ENCODE assay signal across 8 cellular contexts in genomic region chr17:41812176-41813038, GRCh38. TPM values are rescaled to one million over a fixed set of nuclear protein-coding genes. Genes with fewer than 3 reads are reported as not detected.
DNase-seq lines count a peak whose midpoint lies in the region; ATAC-seq and TF ChIP-seq lines count a peak whose summit lies in the region.

TSS of gene FKBP10 (plus strand) at chr17:41813004. CDS start at chr17:41813035, 31 bp downstream.

- POLR2A ChIA-PET in BJ (lab: Charles Lee), result interaction anchor here (0.7 kb wide), 2 partner anchors 23 to 73 kb away, joined by 3 read pairs; no protein-coding TSS in a partner anchor

- 0 to 1% methylated on average over 22 to 27 of the region's 39 CpGs for WGBS in esophagus squamous epithelium, 2 donors

- intact Hi-C loops in esophagus squamous epithelium (cut with DNase I), result no loop called here

- ATAC-seq in GM23338, result peak; percentile 60
- ATAC-seq in activated T-cell treated with anti-CD3 and anti-CD28 coated beads, Interleukin-2, amount 50 U/mL, for 4 hours, result peak; percentile 18 to 26

- H3K9me2 ChIP-seq in GM23338 (ENCODE audit: insufficient read depth), result no peaks in the 10 kb centered on the region

- H3K4me1 ChIP-seq in GM23338 (ENCODE audit: insufficient read depth), result peaks cover 28% of the 10 kb centered on the region
- peaks cover 22 to 54% (median 33%) of the 10 kb centered on the region in 3 donors for H3K4me1 ChIP-seq in esophagus squamous epithelium

- TF ChIP-seq CTCF in BJ (IDR thresholded peaks at IDR 0.05; ENCODE audit: insufficient read depth, low read depth, low read length), result peak; percentile 20; the same call in 1 of the 2 replicates
- TF ChIP-seq CTCF in GM23338 (conservative IDR thresholded peaks at IDR 0.05; ENCODE audit: low read depth in 2 of 2), result no peak
- no peak for TF ChIP-seq CTCF in esophagus squamous epithelium (IDR thresholded peaks at IDR 0.05)

- peak within 1 kb of the TSS; percentile 98 for H3K4me2 ChIP-seq in GM23338

- peak within 1 kb of the TSS; percentile 90 for H3K27ac Mint-ChIP-seq in GM23338

- H3K79me2 ChIP-seq in GM23338 (replicated peaks; ENCODE audit: insufficient read depth), result peaks cover 46% of the 10 kb centered on the region

- DNase-seq in BJ (ENCODE audit: low read depth), result no peak
- DNase-seq in GM23338 (ENCODE audit: low spot score), result peak; percentile 96
- peak; percentile 67 to 83 for DNase-seq in NCI-H526 (lab: John Stamatoyannopoulos, UW)
- peak; percentile 21 for DNase-seq in activated T-cell treated with anti-CD3 and anti-CD28 coated beads, Interleukin-2, amount 50 U/mL, for 4 hours
- DNase-seq in esophagus squamous epithelium (lab: John Stamatoyannopoulos, UW), result no peak
- peak; percentile 55 for DNase-seq in mucosa of gallbladder (ENCODE audit: low spot score)
- DNase-seq in stromal cell of bone marrow (ENCODE audit: low read depth), result peak; percentile 83
- DNase-seq in SIG-M5 treated with dmso at 0.1 percent for 504 hours (lab: John Stamatoyannopoulos, UW; ENCODE audit: unreplicated experiment), result no peak

- H3K4me1 Mint-ChIP-seq in GM23338, result peaks cover 19% of the 10 kb centered on the region
- peaks cover 23% of the 10 kb centered on the region for H3K4me1 Mint-ChIP-seq in activated T-cell treated with anti-CD3 and anti-CD28 coated beads, Interleukin-2, amount 50 U/mL, for 4 hours (ENCODE audit: low read depth)

- H3K9me3 ChIP-seq in esophagus squamous epithelium, result no peaks in the 10 kb centered on the region

- H3F3A ChIP-seq in GM23338 (replicated peaks; ENCODE audit: low read depth), result peaks cover 12% of the 10 kb centered on the region

- H3K4me3 Mint-ChIP-seq in GM23338, result peak within 1 kb of the TSS; percentile 93
- peak within 1 kb of the TSS; percentile 81 for H3K4me3 Mint-ChIP-seq in activated T-cell treated with anti-CD3 and anti-CD28 coated beads, Interleukin-2, amount 50 U/mL, for 4 hours

- peak within 1 kb of the TSS; percentile 98 for H2AFZ ChIP-seq in GM23338

- H3K27ac ChIP-seq in GM23338 (ENCODE audit: low read depth) (peak within 1 kb of the TSS; percentile 67), esophagus squamous epithelium (peak within 1 kb of the TSS; percentile 57 to 78 (median 69))

- no peaks in the 10 kb centered on the region for H4K20me1 ChIP-seq in GM23338 (replicated peaks; ENCODE audit: insufficient read depth)

- no peaks in the 10 kb centered on the region for H3K27me3 ChIP-seq in BJ (ENCODE audit: control insufficient read depth, insufficient read depth, low read length)
- H3K27me3 ChIP-seq in GM23338 (ENCODE audit: insufficient read depth), result peaks cover 9% of the 10 kb centered on the region
- peaks cover 0 to 25% (median 0%) of the 10 kb centered on the region in 4 donors for H3K27me3 ChIP-seq in esophagus squamous epithelium

- H3K36me3 Mint-ChIP-seq in GM23338 (ENCODE audit: low read depth), result peaks cover 30% of the 10 kb centered on the region
- no peaks in the 10 kb centered on the region for H3K36me3 Mint-ChIP-seq in activated T-cell treated with anti-CD3 and anti-CD28 coated beads, Interleukin-2, amount 50 U/mL, for 4 hours (ENCODE audit: insufficient read depth)

- H3K27me3 Mint-ChIP-seq in GM23338 (ENCODE audit: insufficient read depth, low read depth, poor library complexity), result peaks cover 22% of the 10 kb centered on the region
- peaks cover 2% of the 10 kb centered on the region for H3K27me3 Mint-ChIP-seq in activated T-cell treated with anti-CD3 and anti-CD28 coated beads, Interleukin-2, amount 50 U/mL, for 4 hours (ENCODE audit: low read depth)

- peaks cover 10% of the 10 kb centered on the region for H3K36me3 ChIP-seq in BJ (ENCODE audit: control insufficient read depth, insufficient read depth, low read length)
- H3K36me3 ChIP-seq in GM23338 (ENCODE audit: insufficient read depth), result no peaks in the 10 kb centered on the region
- H3K36me3 ChIP-seq in esophagus squamous epithelium, result no peaks in the 10 kb centered on the region

- H3K9me3 Mint-ChIP-seq in GM23338, result peaks cover 9% of the 10 kb centered on the region; the same call in 2 of the 3 replicates
- no peaks in the 10 kb centered on the region for H3K9me3 Mint-ChIP-seq in activated T-cell treated with anti-CD3 and anti-CD28 coated beads, Interleukin-2, amount 50 U/mL, for 4 hours

- H3K4me3 ChIP-seq in BJ (ENCODE audit: low read depth, low read length) (peak within 1 kb of the TSS; percentile 88), GM23338 (peak within 1 kb of the TSS; percentile 98), esophagus squamous epithelium (peak within 1 kb of the TSS; percentile 50 to 85 (median 61))

- TF ChIP-seq POLR2A in esophagus squamous epithelium (IDR thresholded peaks at IDR 0.05), result peak in 1 of 4 donors; percentile 10

- CTCF ChIA-PET in BJ (lab: Yijun Ruan, JAX), result interaction anchor here (0.7 to 4.4 kb wide), 11 partner anchors 11 to 1152 kb away, joined by 3 to 36 read pairs (median 4); partner anchors contain the start of gene KLHL11

TF ChIP-seq in GM23338, 12 proteins besides CTCF, POLR2A, EP300 and RAD21:
- TF ChIP-seq POLR2AphosphoS5 (IDR thresholded peaks at IDR 0.05; ENCODE audit: low read depth), result peak; percentile 71
- TF ChIP-seq EZH2 (IDR thresholded peaks at IDR 0.05; ENCODE audit: low read depth, unreplicated experiment), result no peak

RNA-seq across cellular contexts. Expression of gene FKBP10, which starts in this region (rescaled TPM):
- 885 and 1,571 TPM in 2 replicates for polyA plus RNA-seq in BJ (2011; rRNA removed)
- 420 and 568 TPM in 2 replicates for polyA minus RNA-seq in BJ (2011; rRNA and poly(A)+ RNA removed)
- 137 and 151 TPM in 2 replicates for total RNA-seq in GM23338 (2014; rRNA removed; shearing (Covaris generic))
- polyA plus RNA-seq in GM23338 (2016; fragmentation: Nextera tagmentation; extraction: Ambion mirVana), result 26.2 and 32.2 TPM in 2 replicates
- total RNA-seq in activated T-cell treated with anti-CD3 and anti-CD28 coated beads, Interleukin-2, amount 50 U/mL, for 4 hours, result 1 to 10 TPM in 1 of 3 donors, under 1 TPM in 2; 0.68 to 1.2 (median 0.76) TPM
- 10 to 100 TPM in 2 of 4 donors, 1 to 10 TPM in 1, under 1 TPM in 1; 0.19 to 21.4 (median 8.4) TPM for total RNA-seq in esophagus squamous epithelium
- total RNA-seq in mucosa of gallbladder, result 59.2 TPM

Comparison
In these comparisons a context has a peak if more than half of its experiments do, and no peak if none do; other contexts are left out.
1. RNA of gene FKBP10 (polyA plus RNA-seq): 885 to 1,571 TPM in BJ; 26.2 to 32.2 TPM in GM23338; every median in the first group is over 10 times any median in the second.
2. DNase-seq: peak in GM23338 (single experiment), NCI-H526 (2 of 2), activated T-cell treated with anti-CD3 and anti-CD28 coated beads, Interleukin-2, amount 50 U/mL, for 4 hours (single experiment), mucosa of gallbladder (single experiment) and stromal cell of bone marrow (single experiment); none in BJ (single experiment), esophagus squamous epithelium (single experiment) and SIG-M5 treated with dmso at 0.1 percent for 504 hours (single experiment).
3. Peak in every context shown above with its lines, with median percentiles within 50 percentile points of each other: H3K4me3 ChIP-seq.